In genomic region chr15:79970921-79971434, GRCh38 we compare ENCODE assay signal across 8 cellular contexts. TPM values are rescaled to one million over a fixed set of nuclear protein-coding genes. Genes with fewer than 3 reads are reported as not detected.
DNase-seq lines count a peak whose midpoint lies in the region; ATAC-seq and TF ChIP-seq lines count a peak whose summit lies in the region.

BCL2A1 (minus strand) TSS chr15:79971196; CDS start chr15:79971119, 77 bp downstream.

- H3K9me3 ChIP-seq in SJSA1 (replicated peaks) (no peaks in the 10 kb centered on the region), thymus (ENCODE audit: control insufficient read depth) (no peaks in the 10 kb centered on the region)

- WGBS in thymus = 22% methylated on average over 6 of the region's 6 CpGs

- peak within 1 kb of the TSS; percentile 95 for H3K4me3 Mint-ChIP-seq in activated naive CD8-positive, alpha-beta T cell treated with anti-CD3 and anti-CD28 coated beads, Interleukin-2, amount 10 ng/mL, durations not matched to agents 7 days and 5 days
- H3K4me3 Mint-ChIP-seq in memory B cell (peak within 1 kb of the TSS; percentile 98), osteocyte (ENCODE audit: unreplicated experiment) (no peak within 1 kb of the TSS)

- H3K27ac ChIP-seq in SJSA1 = peak within 1 kb of the TSS; percentile 27; the same call in 1 of the 2 replicates
- H3K27ac ChIP-seq in thymus (ENCODE audit: low read depth) = peak within 1 kb of the TSS; percentile 80

- no peaks in the 10 kb centered on the region for H3K27me3 Mint-ChIP-seq in activated naive CD8-positive, alpha-beta T cell treated with anti-CD3 and anti-CD28 coated beads, Interleukin-2, amount 10 ng/mL, durations not matched to agents 7 days and 5 days
- H3K27me3 Mint-ChIP-seq in memory B cell = no peaks in the 10 kb centered on the region
- H3K27me3 Mint-ChIP-seq in osteocyte (ENCODE audit: unreplicated experiment) = peaks cover 11% of the 10 kb centered on the region

- H3K36me3 ChIP-seq in SJSA1 (no peaks in the 10 kb centered on the region), thymus (ENCODE audit: control insufficient read depth, insufficient read depth) (no peaks in the 10 kb centered on the region)

- H3K4me1 Mint-ChIP-seq in activated naive CD8-positive, alpha-beta T cell treated with anti-CD3 and anti-CD28 coated beads, Interleukin-2, amount 10 ng/mL, durations not matched to agents 7 days and 5 days = peaks cover 43% of the 10 kb centered on the region
- H3K4me1 Mint-ChIP-seq in memory B cell = peaks cover 46% of the 10 kb centered on the region
- peaks cover 5% of the 10 kb centered on the region for H3K4me1 Mint-ChIP-seq in osteocyte (ENCODE audit: unreplicated experiment)

- no peak for TF ChIP-seq CTCF in osteocyte (IDR thresholded peaks at IDR 0.05)

- peak within 1 kb of the TSS; percentile 96 for H3K27ac Mint-ChIP-seq in activated naive CD8-positive, alpha-beta T cell treated with anti-CD3 and anti-CD28 coated beads, Interleukin-2, amount 10 ng/mL, durations not matched to agents 7 days and 5 days
- peak within 1 kb of the TSS; percentile 100 for H3K27ac Mint-ChIP-seq in memory B cell
- H3K27ac Mint-ChIP-seq in osteocyte (ENCODE audit: unreplicated experiment) = no peak within 1 kb of the TSS

- H3K36me3 Mint-ChIP-seq in activated naive CD8-positive, alpha-beta T cell treated with anti-CD3 and anti-CD28 coated beads, Interleukin-2, amount 10 ng/mL, durations not matched to agents 7 days and 5 days = peaks cover 7% of the 10 kb centered on the region
- H3K36me3 Mint-ChIP-seq in memory B cell (peaks cover 8% of the 10 kb centered on the region), osteocyte (ENCODE audit: unreplicated experiment) (no peaks in the 10 kb centered on the region)

- H3K4me3 ChIP-seq in SJSA1 (no peak within 1 kb of the TSS), thymus (ENCODE audit: low read length) (no peak within 1 kb of the TSS)

- ATAC-seq in GM18520 (IDR thresholded peaks at IDR 0.05; ENCODE audit: unreplicated experiment) = peak; percentile 38
- ATAC-seq in HG03060 (IDR thresholded peaks at IDR 0.05; ENCODE audit: low read depth, unreplicated experiment) = peak; percentile 63
- ATAC-seq in activated naive CD8-positive, alpha-beta T cell treated with anti-CD3 and anti-CD28 coated beads, Interleukin-2, amount 10 ng/mL, durations not matched to agents 7 days and 5 days (ENCODE audit: low read depth) = peak; percentile 75
- ATAC-seq in memory B cell (ENCODE audit: low read depth) = peak; percentile 91

- H3K27me3 ChIP-seq in SJSA1 (replicated peaks) (no peaks in the 10 kb centered on the region), thymus (ENCODE audit: control insufficient read depth, insufficient read depth) (no peaks in the 10 kb centered on the region)

- H3K4me1 ChIP-seq in SJSA1 (replicated peaks) (peaks cover 7% of the 10 kb centered on the region), thymus (ENCODE audit: control insufficient read depth, insufficient read depth, low read length) (peaks cover 4% of the 10 kb centered on the region)

- POLR2A ChIA-PET in activated naive CD8-positive, alpha-beta T cell treated with anti-CD3 and anti-CD28 coated beads, Interleukin-2, amount 10 ng/mL, durations not matched to agents 7 days and 5 days (lab: Charles Lee) = interaction anchor here (0.6 to 6.3 kb wide), 5 partner anchors 12 to 89 kb away, joined by 3 to 92 read pairs (median 7); partner anchors contain the start of gene MTHFS

- DNase-seq in SJSA1 (ENCODE audit: low read depth in 1 of 2, low spot score in 2 of 2) = peak in 1 of 2 experiments; percentile 10
- peak; percentile 48 for DNase-seq in activated naive CD8-positive, alpha-beta T cell treated with anti-CD3 and anti-CD28 coated beads, Interleukin-2, amount 10 ng/mL, durations not matched to agents 7 days and 5 days
- DNase-seq in memory B cell (ENCODE audit: low spot score in 2 of 2) = peak; percentile 63 to 73
- no peak for DNase-seq in NCI-H2196 (lab: John Stamatoyannopoulos, UW; ENCODE audit: unreplicated experiment)
- no peak for DNase-seq in osteocyte (ENCODE audit: extremely low spot score, unreplicated experiment)

- H3K9me3 Mint-ChIP-seq in activated naive CD8-positive, alpha-beta T cell treated with anti-CD3 and anti-CD28 coated beads, Interleukin-2, amount 10 ng/mL, durations not matched to agents 7 days and 5 days = peaks cover 2% of the 10 kb centered on the region
- H3K9me3 Mint-ChIP-seq in memory B cell (no peaks in the 10 kb centered on the region), osteocyte (ENCODE audit: unreplicated experiment) (no peaks in the 10 kb centered on the region)

RNA-seq across cellular contexts. Expression of gene BCL2A1, which starts in this region (rescaled TPM):
- 0.34 TPM in 1 of 2 replicates, not detected in the other for total RNA-seq in SJSA1 (2014; rRNA removed; shearing (Covaris generic))
- 10 to 100 TPM; 33.6 to 34.6 TPM for total RNA-seq in activated naive CD8-positive, alpha-beta T cell treated with anti-CD3 and anti-CD28 coated beads, Interleukin-2, amount 10 ng/mL, durations not matched to agents 7 days and 5 days
- 25.5 TPM for polyA plus RNA-seq in thymus
- not detected in 2 replicates for total RNA-seq in osteocyte

Comparison
In these comparisons a context has a peak if more than half of its experiments do, and no peak if none do; other contexts are left out.
1. RNA of gene BCL2A1 (total RNA-seq): 33.6 to 34.6 TPM in activated naive CD8-positive, alpha-beta T cell treated with anti-CD3 and anti-CD28 coated beads, Interleukin-2, amount 10 ng/mL, durations not matched to agents 7 days and 5 days; 0.34 TPM in SJSA1 and not detected in osteocyte; every median in the first group is over 10 times any median in the second.
2. ATAC-seq: peak in every context shown above with its lines; median percentile 91 in memory B cell; 75 in activated naive CD8-positive, alpha-beta T cell treated with anti-CD3 and anti-CD28 coated beads, Interleukin-2, amount 10 ng/mL, durations not matched to agents 7 days and 5 days; 63 in HG03060; 38 in GM18520.
3. DNase-seq: peak in activated naive CD8-positive, alpha-beta T cell treated with anti-CD3 and anti-CD28 coated beads, Interleukin-2, amount 10 ng/mL, durations not matched to agents 7 days and 5 days (single experiment) and memory B cell (2 of 2); none in NCI-H2196 (single experiment) and osteocyte (single experiment).